8 cellular contexts compared by ENCODE assay signal in the genomic region with DNA sequence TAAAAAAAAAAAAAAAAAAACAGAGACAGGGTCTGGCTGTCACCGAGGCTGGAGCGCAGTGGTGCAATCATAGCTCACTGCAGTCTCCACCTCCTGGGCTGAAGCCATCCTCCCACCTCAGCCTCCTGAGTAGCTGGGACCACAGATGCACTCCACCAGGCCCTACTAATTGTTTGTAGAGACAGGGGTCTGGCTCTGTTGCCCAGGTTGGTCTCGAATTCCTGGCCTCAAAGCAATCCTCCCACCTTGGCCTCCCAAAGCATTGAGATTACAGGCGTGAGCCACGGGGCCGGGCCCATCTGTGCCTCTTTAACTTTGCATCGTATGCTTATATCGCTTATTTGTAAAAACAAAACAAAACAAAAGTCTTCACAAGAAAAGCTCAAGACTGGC. TPM values are rescaled to one million over a fixed set of nuclear protein-coding genes. Genes with fewer than 3 reads are reported as not detected.
DNase-seq lines count a peak whose midpoint lies in the region; ATAC-seq and TF ChIP-seq lines count a peak whose summit lies in the region.

No MANE protein-coding gene starts in this region.

- intact Hi-C loops in dendritic cell treated with granulocyte-macrophage colony-stimulating factor and Interleukin-4, amounts not matched to agents 40 ng/mL and 50 ng/mL, for 4 days (cut with micrococcal nuclease): no loop called here

- H2AFZ ChIP-seq in DND-41 (ENCODE audit: low read depth, low read length) (peak overlapping the region; percentile 70), neural cell (ENCODE audit: low read depth, low read length) (no peak overlapping the region)

- peaks cover 15% of the 10 kb centered on the region for H3K36me3 ChIP-seq in DND-41 (ENCODE audit: insufficient read depth, low read length)
- no peaks in the 10 kb centered on the region for H3K36me3 ChIP-seq in neural cell (ENCODE audit: insufficient read depth, low read length)

- H3K79me2 ChIP-seq in DND-41 (ENCODE audit: insufficient read depth, low read length) (peaks cover 69% of the 10 kb centered on the region), neural cell (replicated peaks; ENCODE audit: insufficient read depth, low read length) (no peaks in the 10 kb centered on the region)

- H3K36me3 Mint-ChIP-seq in dendritic cell treated with granulocyte-macrophage colony-stimulating factor and Interleukin-4, amounts not matched to agents 40 ng/mL and 50 ng/mL, for 4 days (ENCODE audit: low read depth): no peaks in the 10 kb centered on the region

- peaks cover 1% of the 10 kb centered on the region for H3K27me3 Mint-ChIP-seq in dendritic cell treated with granulocyte-macrophage colony-stimulating factor and Interleukin-4, amounts not matched to agents 40 ng/mL and 50 ng/mL, for 4 days

- peaks cover 56% of the 10 kb centered on the region for H3K4me1 ChIP-seq in DND-41 (ENCODE audit: insufficient read depth, low read length)

- peak overlapping the region; percentile 82 for H3K27ac Mint-ChIP-seq in dendritic cell treated with granulocyte-macrophage colony-stimulating factor and Interleukin-4, amounts not matched to agents 40 ng/mL and 50 ng/mL, for 4 days

- TF ChIP-seq CTCF in DND-41 (IDR thresholded peaks at IDR 0.05; ENCODE audit: borderline replicate concordance, extremely low read depth, low read length, poor library complexity, severe bottlenecking): no peak
- no peak for TF ChIP-seq CTCF in neural cell (IDR thresholded peaks at IDR 0.05; ENCODE audit: poor library complexity, severe bottlenecking)

- H3K4me1 Mint-ChIP-seq in dendritic cell treated with granulocyte-macrophage colony-stimulating factor and Interleukin-4, amounts not matched to agents 40 ng/mL and 50 ng/mL, for 4 days (ENCODE audit: low read depth): peaks cover 59% of the 10 kb centered on the region

- H3K27me3 ChIP-seq in DND-41 (ENCODE audit: insufficient read depth, low read length, poor library complexity) (no peaks in the 10 kb centered on the region), neural cell (ENCODE audit: insufficient read depth, low read depth, low read length) (peaks cover 47% of the 10 kb centered on the region)

- no peaks in the 10 kb centered on the region for H3F3A ChIP-seq in neural cell (ENCODE audit: insufficient read depth, low read length, poor library complexity, severe bottlenecking)

- no peak for TF ChIP-seq EP300 in neural cell (conservative IDR thresholded peaks at IDR 0.05; ENCODE audit: poor library complexity, severe bottlenecking)

- H3K9ac ChIP-seq in DND-41 (ENCODE audit: low read depth, low read length) (peak overlapping the region; percentile 85), neural cell (ENCODE audit: low read length) (peak overlapping the region; percentile 27)

- H3K4me3 ChIP-seq in DND-41 (ENCODE audit: low read depth in 1 of 2, low read length in 2 of 2) (peak overlapping the region; percentile 24 to 58; a peak in 3 of 4 replicates), neural cell (ENCODE audit: low read length) (peak overlapping the region; percentile 68)

- no peaks in the 10 kb centered on the region for H3K9me3 ChIP-seq in DND-41 (ENCODE audit: insufficient read depth, low read length, severe bottlenecking)
- no peaks in the 10 kb centered on the region for H3K9me3 ChIP-seq in neural cell (ENCODE audit: low read length)

- DNase-seq in DND-41: peak; percentile 68
- DNase-seq in SK-N-DZ (ENCODE audit: low spot score): peak; percentile 30
- no peak for DNase-seq in NCI-H2227 (lab: John Stamatoyannopoulos, UW; ENCODE audit: unreplicated experiment)
- DNase-seq in HT-29 (ENCODE audit: low spot score): no peak
- no peak for DNase-seq in ecto neural progenitor cell (ENCODE audit: low spot score)

- no peak for TF ChIP-seq RAD21 in neural cell (conservative IDR thresholded peaks at IDR 0.05)

- ATAC-seq in DND-41 (ENCODE audit: insufficient read depth, low read depth) (no peak), HG03108 (IDR thresholded peaks at IDR 0.05; ENCODE audit: unreplicated experiment) (no peak)

- peaks cover 18% of the 10 kb centered on the region for H4K20me1 ChIP-seq in DND-41 (ENCODE audit: insufficient read depth, low read length)
- H4K20me1 ChIP-seq in neural cell (ENCODE audit: insufficient read depth): no peaks in the 10 kb centered on the region

- H3K9me2 ChIP-seq in neural cell (ENCODE audit: insufficient read depth, low read length): no peaks in the 10 kb centered on the region

- H3K4me2 ChIP-seq in DND-41 (ENCODE audit: insufficient read depth, low read length): peak overlapping the region; percentile 69
- peak overlapping the region; percentile 71 for H3K4me2 ChIP-seq in neural cell (ENCODE audit: low read length)

- no peaks in the 10 kb centered on the region for H3K9me3 Mint-ChIP-seq in dendritic cell treated with granulocyte-macrophage colony-stimulating factor and Interleukin-4, amounts not matched to agents 40 ng/mL and 50 ng/mL, for 4 days

- H3K27ac ChIP-seq in DND-41 (ENCODE audit: low read length) (peak overlapping the region; percentile 85), neural cell (ENCODE audit: low read length) (no peak overlapping the region)

- H3K4me3 Mint-ChIP-seq in dendritic cell treated with granulocyte-macrophage colony-stimulating factor and Interleukin-4, amounts not matched to agents 40 ng/mL and 50 ng/mL, for 4 days: peak overlapping the region; percentile 64

TF ChIP-seq in neural cell, 6 proteins besides CTCF, POLR2A, EP300 and RAD21:
- TF ChIP-seq, protein P1, sequence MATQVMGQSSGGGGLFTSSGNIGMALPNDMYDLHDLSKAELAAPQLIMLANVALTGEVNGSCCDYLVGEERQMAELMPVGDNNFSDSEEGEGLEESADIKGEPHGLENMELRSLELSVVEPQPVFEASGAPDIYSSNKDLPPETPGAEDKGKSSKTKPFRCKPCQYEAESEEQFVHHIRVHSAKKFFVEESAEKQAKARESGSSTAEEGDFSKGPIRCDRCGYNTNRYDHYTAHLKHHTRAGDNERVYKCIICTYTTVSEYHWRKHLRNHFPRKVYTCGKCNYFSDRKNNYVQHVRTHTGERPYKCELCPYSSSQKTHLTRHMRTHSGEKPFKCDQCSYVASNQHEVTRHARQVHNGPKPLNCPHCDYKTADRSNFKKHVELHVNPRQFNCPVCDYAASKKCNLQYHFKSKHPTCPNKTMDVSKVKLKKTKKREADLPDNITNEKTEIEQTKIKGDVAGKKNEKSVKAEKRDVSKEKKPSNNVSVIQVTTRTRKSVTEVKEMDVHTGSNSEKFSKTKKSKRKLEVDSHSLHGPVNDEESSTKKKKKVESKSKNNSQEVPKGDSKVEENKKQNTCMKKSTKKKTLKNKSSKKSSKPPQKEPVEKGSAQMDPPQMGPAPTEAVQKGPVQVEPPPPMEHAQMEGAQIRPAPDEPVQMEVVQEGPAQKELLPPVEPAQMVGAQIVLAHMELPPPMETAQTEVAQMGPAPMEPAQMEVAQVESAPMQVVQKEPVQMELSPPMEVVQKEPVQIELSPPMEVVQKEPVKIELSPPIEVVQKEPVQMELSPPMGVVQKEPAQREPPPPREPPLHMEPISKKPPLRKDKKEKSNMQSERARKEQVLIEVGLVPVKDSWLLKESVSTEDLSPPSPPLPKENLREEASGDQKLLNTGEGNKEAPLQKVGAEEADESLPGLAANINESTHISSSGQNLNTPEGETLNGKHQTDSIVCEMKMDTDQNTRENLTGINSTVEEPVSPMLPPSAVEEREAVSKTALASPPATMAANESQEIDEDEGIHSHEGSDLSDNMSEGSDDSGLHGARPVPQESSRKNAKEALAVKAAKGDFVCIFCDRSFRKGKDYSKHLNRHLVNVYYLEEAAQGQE (IDR thresholded peaks at IDR 0.05; ENCODE audit: borderline replicate concordance): no peak
- TF ChIP-seq POLR2AphosphoS5 (IDR thresholded peaks at IDR 0.05) (no peak), TAF1 (IDR thresholded peaks at IDR 0.05; ENCODE audit: low read depth) (no peak), SMC3 (conservative IDR thresholded peaks at IDR 0.05; ENCODE audit: poor library complexity) (no peak), EZH2 (IDR thresholded peaks at IDR 0.05; ENCODE audit: borderline replicate concordance, insufficient read depth, low read length, poor library complexity, severe bottlenecking) (no peak), MXI1 (conservative IDR thresholded peaks at IDR 0.05; ENCODE audit: poor library complexity, severe bottlenecking) (no peak)

RNA-seq across cellular contexts. Expression of gene CPT1A, which starts 3.1 kb away (rescaled TPM):
- polyA plus RNA-seq in SK-N-DZ (2014; cell fraction: cytosol; rRNA removed): 50.0 and 55.0 TPM in 2 replicates
- 32.0 and 48.0 TPM in 2 replicates for polyA plus RNA-seq in SK-N-DZ (2014; cell fraction: nucleus; rRNA removed)
- 0.12 and 0.35 TPM in 2 replicates for polyA plus RNA-seq in neural cell
- polyA minus RNA-seq in neural cell: 0.24 and 0.35 TPM in 2 replicates
- total RNA-seq in HT-29 (2014; rRNA removed; shearing (Covaris generic)): 25.3 and 25.4 TPM in 2 replicates

Comparison
In these comparisons a context has a peak if more than half of its experiments do, and no peak if none do; other contexts are left out.
1. DNase-seq: peak in DND-41 (single experiment) and SK-N-DZ (single experiment); none in NCI-H2227 (single experiment), HT-29 (single experiment) and ecto neural progenitor cell (single experiment).